Comparison of ENCODE assay signal across 19 cellular contexts in the genomic region with DNA sequence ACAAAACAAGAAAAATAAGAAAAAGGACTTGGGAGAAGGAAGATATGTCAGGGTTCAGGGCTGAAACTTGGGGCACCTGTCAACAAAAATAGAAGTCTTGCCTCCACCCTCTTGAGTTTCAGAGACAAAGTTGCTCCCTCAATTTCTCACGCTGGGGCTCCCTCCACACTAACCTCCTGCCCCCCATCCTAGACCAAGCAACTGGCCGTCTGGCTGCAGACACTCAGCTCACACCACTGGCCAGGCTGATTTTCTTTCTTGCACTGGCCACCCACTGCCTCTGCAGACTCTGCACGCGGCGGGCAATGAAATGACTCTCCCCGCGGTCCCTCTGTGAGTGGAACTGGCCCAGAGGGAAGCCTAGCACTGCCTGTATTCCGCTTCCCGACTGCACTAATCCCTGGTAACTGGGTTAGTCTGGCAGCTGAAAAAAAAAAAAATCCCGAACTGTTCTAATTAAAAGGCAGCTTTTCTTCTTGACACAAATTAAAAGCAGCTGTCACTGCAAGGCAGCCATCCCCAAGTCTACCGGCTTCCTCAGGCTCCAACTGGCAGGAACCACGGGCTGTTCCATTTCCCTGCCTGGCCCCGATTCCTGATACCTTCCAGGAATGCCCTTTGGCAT.
A peak's percentile ranks its signal among the peaks of the same experiment; 100 is the strongest.
DNase-seq lines count a peak whose midpoint lies in the region; ATAC-seq and TF ChIP-seq lines count a peak whose summit lies in the region.
"Had no signal": no experiment of that assay in that cellular context is flagged by ENCODE, and none has a peak within 500 bp of the region (broad histone marks: within the 10 kb centered on the region; RNA-seq: fewer than 3 reads in every experiment).

No MANE protein-coding gene starts in this region.

- no peaks in the 10 kb centered on the region for H3K79me2 ChIP-seq in H9 (ENCODE audit: insufficient read depth, low read length)

- H4K91ac ChIP-seq in H9 (ENCODE audit: insufficient read length, low read depth, low read length) (no peak overlapping the region), mesenchymal stem cell (ENCODE audit: low read length) (no peak overlapping the region)

- TF ChIP-seq CTCF in AG09319 (IDR thresholded peaks at IDR 0.05; ENCODE audit: low read depth, low read length) (no peak), H9 (conservative IDR thresholded peaks at IDR 0.05) (no peak)

- no peak overlapping the region for H3T11ph ChIP-seq in H9 (ENCODE audit: low read length)

- no peak overlapping the region for H3K4me3 ChIP-seq in mesenchymal stem cell (ENCODE audit: insufficient read depth in 1 of 2, low read depth in 1 of 2, low read length in 2 of 2)
- H3K4me3 ChIP-seq: right lobe of liver had no signal

- H4K8ac ChIP-seq in H9 (replicated peaks; ENCODE audit: insufficient read length, low read depth, low read length): no peak overlapping the region
- no peak overlapping the region for H4K8ac ChIP-seq in mesenchymal stem cell (ENCODE audit: low read length)

- no peaks in the 10 kb centered on the region for H4K20me1 ChIP-seq in H9 (ENCODE audit: control insufficient read depth, insufficient read depth, insufficient read length)

- intact Hi-C loops in activated T-helper 2 cell treated with anti-CD3 and anti-CD28 coated beads, Interferon-gamma antibody, Interleukin-2, Interleukin-4, amounts not matched to agents 10 μg/mL and 5 μg/mL and 100 μg/mL, durations not matched to agents 14 hours and 24 hours and 36 hours (cut with micrococcal nuclease): no loop called here

- H2AFZ ChIP-seq in H9 (ENCODE audit: low read length) (no peak overlapping the region), mesenchymal stem cell (ENCODE audit: low read depth, low read length) (no peak overlapping the region)

- DNase-seq in AG09319 (ENCODE audit: extremely low read depth, low read depth) (peak; percentile 44), H9 (no peak), T-helper 17 cell (no peak), mesenchymal stem cell (no peak), medulla oblongata (ENCODE audit: extremely low spot score) (no peak)
- no peak for DNase-seq in activated T-helper 2 cell treated with anti-CD3 and anti-CD28 coated beads, Interferon-gamma antibody, Interleukin-2, Interleukin-4, amounts not matched to agents 10 μg/mL and 5 μg/mL and 100 μg/mL, durations not matched to agents 14 hours and 24 hours and 36 hours (ENCODE audit: low spot score)
- no peak for DNase-seq in activated T-cell treated with anti-CD3 and anti-CD28 coated beads, Interleukin-2, amount 50 U/mL, for 4 hours
- DNase-seq: activated CD4-positive, CD25-positive, alpha-beta regulatory T cell; activated CD8-positive, alpha-beta T cell treated with anti-CD3 and anti-CD28 coated beads, Interleukin-2, amount 10 ng/mL, durations not matched to agents 7 days and 5 days; activated T-cell treated with anti-CD3 and anti-CD28 coated beads, Interleukin-2, amount 50 U/mL, for 48 hours; COR-L47; NCI-H1417 treated with DMSO at 0.1 percent for 48 hours; right lobe of liver; SHP77 had no signal

- H3K23ac ChIP-seq in H9 (ENCODE audit: insufficient read length, low read depth, low read length) (no peak overlapping the region), mesenchymal stem cell (ENCODE audit: low read length in 2 of 2) (no peak overlapping the region)

- H3K18ac ChIP-seq in H9 (ENCODE audit: insufficient read length, low read depth, low read length) (no peak overlapping the region), mesenchymal stem cell (ENCODE audit: low read depth in 1 of 2, low read length in 2 of 2) (no peak overlapping the region)

- H3K4me2 ChIP-seq in H9 (ENCODE audit: insufficient read depth, insufficient read length, low read length): no peak overlapping the region
- H3K4me2 ChIP-seq in mesenchymal stem cell (ENCODE audit: low read length, poor library complexity, severe bottlenecking): no peak overlapping the region

- H3K23me2 ChIP-seq in H9 (ENCODE audit: insufficient read length, low read depth, low read length, poor library complexity, severe bottlenecking): no peaks in the 10 kb centered on the region

- H2BK12ac ChIP-seq in H9 (ENCODE audit: insufficient read length, low read depth, low read length) (no peak overlapping the region), mesenchymal stem cell (ENCODE audit: low read length in 2 of 2) (no peak overlapping the region)

- peaks cover 3 to 55% of the 10 kb centered on the region in 2 experiments for H3K36me3 ChIP-seq in mesenchymal stem cell (ENCODE audit: control insufficient read depth in 1 of 2, insufficient read depth in 2 of 2, low read depth in 1 of 2, low read length in 2 of 2)

- no peak overlapping the region for H4K5ac ChIP-seq in H9 (ENCODE audit: insufficient read length, low read depth, low read length)

- no peak for ATAC-seq in T-helper 17 cell
- ATAC-seq in activated T-cell treated with anti-CD3 and anti-CD28 coated beads, Interleukin-2, amount 50 U/mL, for 4 hours: no peak
- no peak for ATAC-seq in GM21423 (IDR thresholded peaks at IDR 0.05; ENCODE audit: unreplicated experiment)
- ATAC-seq: activated CD8-positive, alpha-beta T cell treated with anti-CD3 and anti-CD28 coated beads, Interleukin-2, amount 10 ng/mL, durations not matched to agents 7 days and 5 days; left lobe of liver; right lobe of liver had no signal

- H3K4me3 Mint-ChIP-seq in H9 (no peak overlapping the region), T-helper 17 cell (no peak overlapping the region)
- H3K4me3 Mint-ChIP-seq in activated T-helper 2 cell treated with anti-CD3 and anti-CD28 coated beads, Interferon-gamma antibody, Interleukin-2, Interleukin-4, amounts not matched to agents 10 μg/mL and 5 μg/mL and 100 μg/mL, durations not matched to agents 14 hours and 24 hours and 36 hours (ENCODE audit: low read depth): no peak overlapping the region
- no peak overlapping the region for H3K4me3 Mint-ChIP-seq in activated T-cell treated with anti-CD3 and anti-CD28 coated beads, Interleukin-2, amount 50 U/mL, for 4 hours
- H3K4me3 Mint-ChIP-seq: activated CD8-positive, alpha-beta T cell treated with anti-CD3 and anti-CD28 coated beads, Interleukin-2, amount 10 ng/mL, durations not matched to agents 7 days and 5 days; activated naive CD4-positive, alpha-beta T cell treated with anti-CD3 and anti-CD28 coated beads, Interleukin-2, amount 50 U/mL, for 24 hours; stimulated activated naive CD8-positive, alpha-beta T cell treated with anti-CD3 and anti-CD28 coated beads, Interleukin-15, Interleukin-2, amounts not matched to agents 100 ng/mL and 50 ng/mL, for 24 hours; T-helper 2 cell treated with Interferon-gamma antibody and Interleukin-4, amounts not matched to agents 5 μg/mL and 100 μg/mL, for 36 hours had no signal

- H3K27ac Mint-ChIP-seq in H9 (peak overlapping the region in 2 of 3 experiments; percentile 50 to 53; a peak in 4 of 7 replicates), T-helper 17 cell (peak overlapping the region; percentile 37)
- H3K27ac Mint-ChIP-seq in activated T-helper 2 cell treated with anti-CD3 and anti-CD28 coated beads, Interferon-gamma antibody, Interleukin-2, Interleukin-4, amounts not matched to agents 10 μg/mL and 5 μg/mL and 100 μg/mL, durations not matched to agents 14 hours and 24 hours and 36 hours: no peak overlapping the region
- H3K27ac Mint-ChIP-seq: activated CD8-positive, alpha-beta T cell treated with anti-CD3 and anti-CD28 coated beads, Interleukin-2, amount 10 ng/mL, durations not matched to agents 7 days and 5 days; activated naive CD4-positive, alpha-beta T cell treated with anti-CD3 and anti-CD28 coated beads, Interleukin-2, amount 50 U/mL, for 24 hours; stimulated activated naive CD8-positive, alpha-beta T cell treated with anti-CD3 and anti-CD28 coated beads, Interleukin-15, Interleukin-2, amounts not matched to agents 100 ng/mL and 50 ng/mL, for 24 hours; T-helper 2 cell treated with Interferon-gamma antibody and Interleukin-4, amounts not matched to agents 5 μg/mL and 100 μg/mL, for 36 hours had no signal

- no peaks in the 10 kb centered on the region for H3K9me3 Mint-ChIP-seq in H9
- H3K9me3 Mint-ChIP-seq in activated T-helper 2 cell treated with anti-CD3 and anti-CD28 coated beads, Interferon-gamma antibody, Interleukin-2, Interleukin-4, amounts not matched to agents 10 μg/mL and 5 μg/mL and 100 μg/mL, durations not matched to agents 14 hours and 24 hours and 36 hours: no peaks in the 10 kb centered on the region
- no peaks in the 10 kb centered on the region for H3K9me3 Mint-ChIP-seq in activated T-cell treated with anti-CD3 and anti-CD28 coated beads, Interleukin-2, amount 50 U/mL, for 4 hours
- H3K9me3 Mint-ChIP-seq: activated naive CD4-positive, alpha-beta T cell treated with anti-CD3 and anti-CD28 coated beads, Interleukin-2, amount 50 U/mL, for 24 hours; stimulated activated naive CD8-positive, alpha-beta T cell treated with anti-CD3 and anti-CD28 coated beads, Interleukin-15, Interleukin-2, amounts not matched to agents 100 ng/mL and 50 ng/mL, for 24 hours; T-helper 2 cell treated with Interferon-gamma antibody and Interleukin-4, amounts not matched to agents 5 μg/mL and 100 μg/mL, for 36 hours had no signal

- H3K9me3 ChIP-seq in H9 (ENCODE audit: control insufficient read depth, low read depth, low read length): no peaks in the 10 kb centered on the region
- no peaks in the 10 kb centered on the region for H3K9me3 ChIP-seq in T-helper 17 cell (ENCODE audit: control insufficient read depth, low read length, poor library complexity, severe bottlenecking)
- H3K9me3 ChIP-seq in mesenchymal stem cell (ENCODE audit: control insufficient read depth, low read length): no peaks in the 10 kb centered on the region
- H3K9me3 ChIP-seq: right lobe of liver had no signal

- H3K4me1 ChIP-seq in H9 (ENCODE audit: insufficient read depth, low read length) (no peaks in the 10 kb centered on the region), mesenchymal stem cell (ENCODE audit: control insufficient read depth, insufficient read depth, low read depth, low read length) (peaks cover 4% of the 10 kb centered on the region)
- H3K4me1 ChIP-seq: right lobe of liver had no signal

- H3K79me1 ChIP-seq in H9 (ENCODE audit: insufficient read depth, low read depth, low read length, poor library complexity, severe bottlenecking) (no peaks in the 10 kb centered on the region), mesenchymal stem cell (replicated peaks; ENCODE audit: low read length, poor library complexity, severe bottlenecking) (no peaks in the 10 kb centered on the region)

- no peaks in the 10 kb centered on the region for H3K27me3 ChIP-seq in H9 (ENCODE audit: insufficient read depth, low read length)
- H3K27me3 ChIP-seq in mesenchymal stem cell (ENCODE audit: control insufficient read depth in 1 of 2, insufficient read depth in 1 of 2, low read length in 2 of 2): no peaks in the 10 kb centered on the region
- H3K27me3 ChIP-seq: right lobe of liver had no signal

- H3K14ac ChIP-seq in H9 (ENCODE audit: insufficient read depth, low read length): no peak overlapping the region
- no peak overlapping the region for H3K14ac ChIP-seq in mesenchymal stem cell (ENCODE audit: low read length in 2 of 2)

- H3K9ac ChIP-seq in H9 (ENCODE audit: extremely low read depth, insufficient read length, low read length): no peak overlapping the region
- H3K9ac ChIP-seq in mesenchymal stem cell (ENCODE audit: low read length): peak overlapping the region; percentile 22

- H2BK120ac ChIP-seq in H9 (ENCODE audit: low read depth, low read length, poor library complexity, severe bottlenecking): no peak overlapping the region
- H2BK120ac ChIP-seq in mesenchymal stem cell (ENCODE audit: low read depth, low read length): no peak overlapping the region

- H2BK5ac ChIP-seq in H9 (ENCODE audit: insufficient read length, low read length): no peak overlapping the region
- no peak overlapping the region for H2BK5ac ChIP-seq in mesenchymal stem cell (ENCODE audit: low read depth, low read length, poor library complexity, severe bottlenecking)

- H3K27me3 Mint-ChIP-seq in H9 (ENCODE audit: low read depth) (no peaks in the 10 kb centered on the region), T-helper 17 cell (no peaks in the 10 kb centered on the region)
- H3K27me3 Mint-ChIP-seq in activated T-helper 2 cell treated with anti-CD3 and anti-CD28 coated beads, Interferon-gamma antibody, Interleukin-2, Interleukin-4, amounts not matched to agents 10 μg/mL and 5 μg/mL and 100 μg/mL, durations not matched to agents 14 hours and 24 hours and 36 hours (ENCODE audit: low read depth): no peaks in the 10 kb centered on the region
- H3K27me3 Mint-ChIP-seq in activated T-cell treated with anti-CD3 and anti-CD28 coated beads, Interleukin-2, amount 50 U/mL, for 4 hours (ENCODE audit: low read depth): no peaks in the 10 kb centered on the region
- H3K27me3 Mint-ChIP-seq: activated naive CD4-positive, alpha-beta T cell treated with anti-CD3 and anti-CD28 coated beads, Interleukin-2, amount 50 U/mL, for 24 hours; stimulated activated naive CD8-positive, alpha-beta T cell treated with anti-CD3 and anti-CD28 coated beads, Interleukin-15, Interleukin-2, amounts not matched to agents 100 ng/mL and 50 ng/mL, for 24 hours had no signal

- H3K4ac ChIP-seq in H9 (ENCODE audit: low read depth, low read length): no peak overlapping the region
- no peak overlapping the region for H3K4ac ChIP-seq in mesenchymal stem cell (ENCODE audit: low read depth in 1 of 2, low read length in 2 of 2)

- WGBS in H9 (ENCODE audit: extremely low coverage, insufficient read length, low lambda C conversion rate): no CpG with 5 or more reads among the region's 13 CpGs
- 93% methylated on average over 13 of the region's 13 CpGs for WGBS in mesenchymal stem cell

- H3K27ac ChIP-seq in H9 (ENCODE audit: insufficient read length, low read depth, low read length) (no peak overlapping the region), mesenchymal stem cell (ENCODE audit: low read length, poor library complexity, severe bottlenecking) (no peak overlapping the region)
- H3K27ac ChIP-seq: right lobe of liver had no signal

- H3K56ac ChIP-seq in H9 (ENCODE audit: insufficient read length, low read depth, low read length): no peak overlapping the region

- no peak overlapping the region for H2AK5ac ChIP-seq in H9 (ENCODE audit: insufficient read length, low read length)
- H2AK5ac ChIP-seq in mesenchymal stem cell (ENCODE audit: low read length, severe bottlenecking): no peak overlapping the region

- no peak overlapping the region for H2BK20ac ChIP-seq in H9 (ENCODE audit: low read depth, low read length, poor library complexity, severe bottlenecking)

- H2BK15ac ChIP-seq in H9 (ENCODE audit: low read depth, low read length): no peak overlapping the region
- no peak overlapping the region for H2BK15ac ChIP-seq in mesenchymal stem cell (ENCODE audit: low read depth, poor library complexity, severe bottlenecking)

- peaks cover 33 to 83% (median 61%) of the 10 kb centered on the region in 3 experiments for H3K36me3 Mint-ChIP-seq in H9 (ENCODE audit: insufficient read depth in 1 of 3, low read depth in 3 of 3)
- no peaks in the 10 kb centered on the region for H3K36me3 Mint-ChIP-seq in T-helper 17 cell (ENCODE audit: low read depth)
- H3K36me3 Mint-ChIP-seq in activated T-helper 2 cell treated with anti-CD3 and anti-CD28 coated beads, Interferon-gamma antibody, Interleukin-2, Interleukin-4, amounts not matched to agents 10 μg/mL and 5 μg/mL and 100 μg/mL, durations not matched to agents 14 hours and 24 hours and 36 hours (ENCODE audit: low read depth): no peaks in the 10 kb centered on the region
- H3K36me3 Mint-ChIP-seq in activated T-cell treated with anti-CD3 and anti-CD28 coated beads, Interleukin-2, amount 50 U/mL, for 4 hours (ENCODE audit: insufficient read depth): peaks cover 5% of the 10 kb centered on the region
- H3K36me3 Mint-ChIP-seq: activated naive CD4-positive, alpha-beta T cell treated with anti-CD3 and anti-CD28 coated beads, Interleukin-2, amount 50 U/mL, for 24 hours had no signal

- no peaks in the 10 kb centered on the region for H3K4me1 Mint-ChIP-seq in H9
- peaks cover 5% of the 10 kb centered on the region for H3K4me1 Mint-ChIP-seq in T-helper 17 cell
- no peaks in the 10 kb centered on the region for H3K4me1 Mint-ChIP-seq in activated T-helper 2 cell treated with anti-CD3 and anti-CD28 coated beads, Interferon-gamma antibody, Interleukin-2, Interleukin-4, amounts not matched to agents 10 μg/mL and 5 μg/mL and 100 μg/mL, durations not matched to agents 14 hours and 24 hours and 36 hours (ENCODE audit: low read depth)
- no peaks in the 10 kb centered on the region for H3K4me1 Mint-ChIP-seq in activated T-cell treated with anti-CD3 and anti-CD28 coated beads, Interleukin-2, amount 50 U/mL, for 4 hours (ENCODE audit: low read depth)
- H3K4me1 Mint-ChIP-seq: activated naive CD4-positive, alpha-beta T cell treated with anti-CD3 and anti-CD28 coated beads, Interleukin-2, amount 50 U/mL, for 24 hours had no signal
